Comparison of ENCODE assay signal across 10 cellular contexts in the genomic region with DNA sequence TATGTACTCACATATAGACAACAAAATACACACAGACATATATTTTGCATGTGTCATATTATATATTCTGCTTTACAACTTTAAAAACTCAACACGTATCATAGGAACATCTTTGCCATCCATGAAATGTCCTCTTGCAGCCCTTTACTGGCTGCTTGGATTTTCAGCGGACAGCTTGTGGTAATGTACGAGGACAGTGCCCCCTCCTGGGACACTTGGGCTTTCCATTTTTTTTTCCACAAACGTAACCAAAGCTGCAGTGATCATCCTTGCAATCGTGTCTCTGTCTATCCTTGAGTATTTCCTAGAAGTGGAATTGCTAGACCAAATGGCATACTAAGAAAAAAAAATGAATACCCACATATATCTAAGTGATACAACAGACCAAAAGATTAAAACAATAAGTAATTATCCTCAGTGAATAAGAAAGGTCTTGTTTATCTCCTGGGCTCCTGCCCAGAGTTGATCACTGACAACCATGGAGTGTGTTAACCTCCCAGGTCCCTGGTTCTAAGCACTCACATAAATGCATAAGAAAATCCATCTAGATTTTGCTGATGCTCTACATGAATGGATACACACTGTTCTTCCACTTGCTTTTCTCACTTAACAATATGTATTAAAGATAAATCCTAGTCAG. TPM values are rescaled to one million over a fixed set of nuclear protein-coding genes. Genes with fewer than 3 reads are reported as not detected.
DNase-seq lines count a peak whose midpoint lies in the region; ATAC-seq and TF ChIP-seq lines count a peak whose summit lies in the region.
"Had no signal": no experiment of that assay in that cellular context is flagged by ENCODE, and none has a peak within 500 bp of the region (broad histone marks: within the 10 kb centered on the region; RNA-seq: fewer than 3 reads in every experiment).

No MANE protein-coding gene starts in this region.

- H3K79me2 ChIP-seq in mammary epithelial cell (ENCODE audit: insufficient read depth, low read length), result no peaks in the 10 kb centered on the region

- H3K27ac ChIP-seq in mammary epithelial cell (ENCODE audit: insufficient read depth, low read depth, low read length) (no peak overlapping the region), uterus (no peak overlapping the region)

- no peak overlapping the region for H2AFZ ChIP-seq in mammary epithelial cell (ENCODE audit: low read depth, low read length)

- no peak for ATAC-seq in GM19463 (IDR thresholded peaks at IDR 0.05; ENCODE audit: unreplicated experiment)
- no peak for ATAC-seq in natural killer cell

- H3K4me1 ChIP-seq in mammary epithelial cell (ENCODE audit: insufficient read depth, low read length), result no peaks in the 10 kb centered on the region
- H3K4me1 ChIP-seq in uterus, result no peaks in the 10 kb centered on the region

- TF ChIP-seq CTCF in mammary epithelial cell (conservative IDR thresholded peaks at IDR 0.05 in 1 of 2, IDR thresholded peaks at IDR 0.05 in 1 of 2; ENCODE audit: extremely low read depth in 1 of 2, insufficient read depth in 1 of 2, low read depth in 1 of 2, low read length in 2 of 2) (peak; percentile 64 to 72), uterus (IDR thresholded peaks at IDR 0.05) (peak; percentile 51 to 68 (median 59)), natural killer cell (IDR thresholded peaks at IDR 0.05) (no peak)

- H3K27me3 ChIP-seq in mammary epithelial cell (ENCODE audit: insufficient read depth, low read length) (no peaks in the 10 kb centered on the region), uterus (no peaks in the 10 kb centered on the region)

- in situ Hi-C loops in mammary epithelial cell (cut with MboI; ENCODE audit: low sequenced_read_pairs in 2 of 2), result loop anchor here in 1 of 2 donors (25.0 kb wide), 2 partner anchors 260 to 760 kb away; no protein-coding TSS in a partner anchor

- H3K4me1 Mint-ChIP-seq in natural killer cell, result peaks cover 0 to 6% of the 10 kb centered on the region in 2 donors
- H3K4me1 Mint-ChIP-seq: activated naive CD4-positive, alpha-beta T cell treated with anti-CD3 and anti-CD28 coated beads, Interleukin-2, amount 50 U/mL, for 24 hours had no signal

- CTCF ChIA-PET in mammary epithelial cell (lab: Charles Lee; ENCODE audit: low non-redundant PET), result interaction anchor here (0.5 to 0.7 kb wide), 4 partner anchors 23 to 259 kb away, joined by 3 to 5 read pairs (median 4); no protein-coding TSS in a partner anchor

- H4K20me1 ChIP-seq in mammary epithelial cell (ENCODE audit: insufficient read depth, low read length), result no peaks in the 10 kb centered on the region

- dilution Hi-C loops in mammary epithelial cell (cut with HindIII; ENCODE audit: low sequenced_read_pairs), result loop anchor here (5.0 kb wide), 1 partner anchor 100 kb away; no protein-coding TSS in a partner anchor

- H3K9ac ChIP-seq in mammary epithelial cell (ENCODE audit: insufficient read depth, low read length), result no peak overlapping the region

- H3K4me3 Mint-ChIP-seq in natural killer cell, result no peak overlapping the region
- H3K4me3 Mint-ChIP-seq: activated naive CD4-positive, alpha-beta T cell treated with anti-CD3 and anti-CD28 coated beads, Interleukin-2, amount 50 U/mL, for 24 hours; CD4-positive, CD25-positive, alpha-beta regulatory T cell had no signal

- DNase-seq in NCI-H2081 (lab: John Stamatoyannopoulos, UW) (peak; percentile 13 to 35), NCI-H2081 treated with DMSO at 0.1 percent for 48 hours (lab: John Stamatoyannopoulos, UW) (no peak), NCI-H2196 (lab: John Stamatoyannopoulos, UW; ENCODE audit: unreplicated experiment) (peak; percentile 27), mammary epithelial cell (peak; percentile 29), left kidney (ENCODE audit: low read depth, low spot score) (peak; percentile 82), uterus (peak; percentile 47 to 60), natural killer cell (no peak)

- no peaks in the 10 kb centered on the region for H3K36me3 Mint-ChIP-seq in natural killer cell
- H3K36me3 Mint-ChIP-seq: activated naive CD4-positive, alpha-beta T cell treated with anti-CD3 and anti-CD28 coated beads, Interleukin-2, amount 50 U/mL, for 24 hours; CD4-positive, CD25-positive, alpha-beta regulatory T cell had no signal

- H3K36me3 ChIP-seq in mammary epithelial cell (ENCODE audit: insufficient read depth, low read length) (no peaks in the 10 kb centered on the region), uterus (no peaks in the 10 kb centered on the region)

- H3K4me2 ChIP-seq in mammary epithelial cell (ENCODE audit: insufficient read depth, low read depth, low read length), result no peak overlapping the region

- H3K9me3 Mint-ChIP-seq in natural killer cell, result no peaks in the 10 kb centered on the region
- H3K9me3 Mint-ChIP-seq: activated naive CD4-positive, alpha-beta T cell treated with anti-CD3 and anti-CD28 coated beads, Interleukin-2, amount 50 U/mL, for 24 hours had no signal

- no TSS peak for BruUV-seq in mammary epithelial cell (replicated peaks; lab: Mats Ljungman, UMichigan)

- intact Hi-C loops in mammary epithelial cell (cut with micrococcal nuclease) (loop anchor here (1.0 to 10.0 kb wide), 5 partner anchors 93 to 1057 kb away; partner anchors contain the start of gene GHRH), uterus (cut with DNase I; ENCODE audit: low total_unique reads) (loop anchor here (10.0 kb wide), 1 partner anchor 87 kb away; no protein-coding TSS in a partner anchor), natural killer cell (cut with micrococcal nuclease) (no loop called here)

- H3K9me3 ChIP-seq in mammary epithelial cell (replicated peaks; ENCODE audit: insufficient read depth, low read length), result no peaks in the 10 kb centered on the region
- no peaks in the 10 kb centered on the region for H3K9me3 ChIP-seq in uterus

- WGBS in mammary epithelial cell (ENCODE audit: low coverage, missing lambda C conversion rate), result 3% methylated on average over 5 of the region's 5 CpGs

- peaks cover 21 to 45% of the 10 kb centered on the region in 2 donors for H3K27me3 Mint-ChIP-seq in natural killer cell (ENCODE audit: low read depth in 2 of 2)

- H3K27ac Mint-ChIP-seq in natural killer cell, result no peak overlapping the region
- H3K27ac Mint-ChIP-seq: activated naive CD4-positive, alpha-beta T cell treated with anti-CD3 and anti-CD28 coated beads, Interleukin-2, amount 50 U/mL, for 24 hours; CD4-positive, CD25-positive, alpha-beta regulatory T cell had no signal

- TF ChIP-seq POLR2A in uterus (IDR thresholded peaks at IDR 0.05), result no peak

- H3K4me3 ChIP-seq in mammary epithelial cell (replicated peaks in 1 of 3; ENCODE audit: insufficient read depth in 1 of 3, low read depth in 2 of 3, low read length in 3 of 3), result no peak overlapping the region
- no peak overlapping the region for H3K4me3 ChIP-seq in uterus

RNA-seq across cellular contexts. Expression of gene BPI, which starts 18.1 kb away (rescaled TPM):
- total RNA-seq in mammary epithelial cell (not detected), uterus (10 to 100 TPM in 1 of 4 donors, 1 to 10 TPM in 1, under 1 TPM in 1, not detected in 1; 0.27 to 11.5 (median 3.5) TPM), natural killer cell (under 1 TPM in 1 of 3 donors, not detected in 2; 0.20 TPM)
- polyA plus RNA-seq in mammary epithelial cell, result not detected
- not detected for polyA minus RNA-seq in mammary epithelial cell
- total RNA-seq: CD4-positive, CD25-positive, alpha-beta regulatory T cell had no signal
- polyA plus RNA-seq: CD4-positive, CD25-positive, alpha-beta regulatory T cell had no signal

RNA-seq across cellular contexts. Expression of gene LBP, which starts 24.2 kb away (rescaled TPM):
- total RNA-seq in mammary epithelial cell (not detected), uterus (not detected), natural killer cell (not detected)
- not detected for polyA plus RNA-seq in mammary epithelial cell
- not detected for polyA minus RNA-seq in mammary epithelial cell
- total RNA-seq: CD4-positive, CD25-positive, alpha-beta regulatory T cell had no signal
- polyA plus RNA-seq: CD4-positive, CD25-positive, alpha-beta regulatory T cell had no signal

Comparison
In these comparisons a context has a peak if more than half of its experiments do, and no peak if none do; other contexts are left out.
1. DNase-seq: peak in NCI-H2081 (2 of 2), NCI-H2196 (single experiment), mammary epithelial cell (single experiment), left kidney (single experiment) and uterus (2 of 2); none in NCI-H2081 treated with DMSO at 0.1 percent for 48 hours (single experiment) and natural killer cell (single experiment).